ENCODE assay signal across 8 cellular contexts in the genomic region with DNA sequence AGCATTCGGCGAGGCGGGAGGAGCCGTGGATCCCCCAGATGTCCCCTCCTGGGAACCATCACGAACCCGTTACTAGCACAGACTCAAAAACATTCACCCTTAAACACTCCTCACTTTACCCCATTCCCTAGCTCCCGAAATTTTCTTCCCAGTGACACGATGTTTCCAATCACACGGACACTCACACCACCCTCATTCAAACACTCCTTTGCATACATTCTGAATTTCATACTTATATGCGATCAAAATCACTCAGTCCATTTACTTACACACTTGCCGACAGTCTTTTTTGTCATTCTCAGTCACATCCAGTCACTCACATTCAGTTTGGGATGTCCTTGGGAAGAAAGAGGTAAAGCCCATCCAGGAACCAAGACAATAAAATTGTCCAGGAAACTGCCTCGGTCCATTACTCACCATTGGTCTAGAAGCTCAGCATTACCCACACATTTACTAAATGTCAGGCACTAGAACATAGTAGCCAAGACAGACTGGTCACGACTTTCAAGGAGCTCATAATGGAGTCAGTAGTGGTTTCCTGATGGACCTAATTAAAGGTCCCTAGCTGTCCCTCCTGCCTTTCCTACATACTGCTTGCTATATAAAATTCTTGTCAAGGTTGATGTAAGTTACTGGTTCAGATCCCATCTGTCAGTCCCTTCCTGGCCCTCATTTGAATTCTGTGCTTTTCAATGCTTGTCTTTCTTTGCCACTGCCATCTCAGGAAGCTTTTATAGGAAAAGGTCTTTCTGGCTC. TPM values are rescaled to one million over a fixed set of nuclear protein-coding genes. Genes with fewer than 3 reads are reported as not detected.
DNase-seq lines count a peak whose midpoint lies in the region; ATAC-seq and TF ChIP-seq lines count a peak whose summit lies in the region.

No MANE protein-coding gene starts in this region.

- H3K4me3 Mint-ChIP-seq in activated CD8-positive, alpha-beta memory T cell treated with anti-CD3 and anti-CD28 coated beads, Interleukin-2, amount 10 ng/mL, durations not matched to agents 7 days and 5 days, result peak overlapping the region; percentile 94

- peak overlapping the region; percentile 87 for H3K27ac ChIP-seq in fibroblast of lung (ENCODE audit: insufficient read depth, low read length)
- H3K27ac ChIP-seq in rectal smooth muscle tissue (ENCODE audit: low read depth, low read length), result peak overlapping the region; percentile 93

- H2AFZ ChIP-seq in fibroblast of lung (ENCODE audit: low read length), result peak overlapping the region; percentile 74

- ATAC-seq in activated CD8-positive, alpha-beta memory T cell treated with anti-CD3 and anti-CD28 coated beads, Interleukin-2, amount 10 ng/mL, durations not matched to agents 7 days and 5 days, result no peak
- ATAC-seq in GM21619 (IDR thresholded peaks at IDR 0.05; ENCODE audit: unreplicated experiment) (no peak), GM18861 (IDR thresholded peaks at IDR 0.05; ENCODE audit: unreplicated experiment) (no peak)

- H3K4me3 ChIP-seq in fibroblast of lung (replicated peaks in 1 of 4; ENCODE audit: control extremely low read depth in 1 of 4, insufficient read depth in 1 of 4, low read depth in 3 of 4, low read length in 4 of 4) (peak overlapping the region; percentile 61 to 99 (median 86)), rectal smooth muscle tissue (ENCODE audit: low read length) (peak overlapping the region; percentile 83)

- H3K27me3 ChIP-seq in fibroblast of lung (ENCODE audit: control insufficient read depth, insufficient read depth, low read length) (no peaks in the 10 kb centered on the region), rectal smooth muscle tissue (ENCODE audit: control insufficient read depth, insufficient read depth, low read length) (no peaks in the 10 kb centered on the region)

- H3K36me3 ChIP-seq in fibroblast of lung (ENCODE audit: control insufficient read depth, insufficient read depth, low read length), result peaks cover 21% of the 10 kb centered on the region
- H3K36me3 ChIP-seq in rectal smooth muscle tissue (ENCODE audit: control insufficient read depth, insufficient read depth, low read length), result peaks cover 9% of the 10 kb centered on the region

- peaks cover 58% of the 10 kb centered on the region for H3K4me1 Mint-ChIP-seq in activated CD8-positive, alpha-beta memory T cell treated with anti-CD3 and anti-CD28 coated beads, Interleukin-2, amount 10 ng/mL, durations not matched to agents 7 days and 5 days

- peak; percentile 47 for DNase-seq in activated CD8-positive, alpha-beta memory T cell treated with anti-CD3 and anti-CD28 coated beads, Interleukin-2, amount 10 ng/mL, durations not matched to agents 7 days and 5 days
- no peak for DNase-seq in activated CD8-positive, alpha-beta memory T cell treated with anti-CD3 and anti-CD28 coated beads for 24 hours
- DNase-seq in RKO (ENCODE audit: low spot score) (peak; percentile 69), fibroblast of lung (ENCODE audit: low read depth in 2 of 2) (peak in 1 of 2 donors; percentile 29), GM19240 (ENCODE audit: insufficient read length, low spot score) (no peak)

- H3K4me1 ChIP-seq in fibroblast of lung (ENCODE audit: control insufficient read depth, extremely low read depth, insufficient read depth, low read length), result peaks cover 12% of the 10 kb centered on the region
- peaks cover 19% of the 10 kb centered on the region for H3K4me1 ChIP-seq in rectal smooth muscle tissue (ENCODE audit: control insufficient read depth, insufficient read depth, low read length)

- H3K79me2 ChIP-seq in fibroblast of lung (ENCODE audit: control insufficient read depth, insufficient read depth, low read length), result peaks cover 29% of the 10 kb centered on the region

- CTCF ChIA-PET in activated CD8-positive, alpha-beta memory T cell treated with anti-CD3 and anti-CD28 coated beads, Interleukin-2, amount 10 ng/mL, durations not matched to agents 7 days and 5 days (lab: Charles Lee), result interaction anchor here (0.9 to 1.6 kb wide), 6 partner anchors 8 to 202 kb away, joined by 3 to 9 read pairs (median 4); a partner anchor contains a TSS

- H3K36me3 Mint-ChIP-seq in activated CD8-positive, alpha-beta memory T cell treated with anti-CD3 and anti-CD28 coated beads, Interleukin-2, amount 10 ng/mL, durations not matched to agents 7 days and 5 days, result peaks cover 30% of the 10 kb centered on the region

- H3K9me3 Mint-ChIP-seq in activated CD8-positive, alpha-beta memory T cell treated with anti-CD3 and anti-CD28 coated beads, Interleukin-2, amount 10 ng/mL, durations not matched to agents 7 days and 5 days (ENCODE audit: low read depth), result no peaks in the 10 kb centered on the region

- H3K9me3 ChIP-seq in fibroblast of lung (ENCODE audit: control insufficient read depth, insufficient read depth, low read depth, low read length), result no peaks in the 10 kb centered on the region

- peak overlapping the region; percentile 95 for H3K27ac Mint-ChIP-seq in activated CD8-positive, alpha-beta memory T cell treated with anti-CD3 and anti-CD28 coated beads, Interleukin-2, amount 10 ng/mL, durations not matched to agents 7 days and 5 days

- H3K9ac ChIP-seq in fibroblast of lung (ENCODE audit: insufficient read depth, low read length), result peak overlapping the region; percentile 86
- H3K9ac ChIP-seq in rectal smooth muscle tissue (ENCODE audit: low read length), result peak overlapping the region; percentile 79

- no peak for TF ChIP-seq CTCF in fibroblast of lung (conservative IDR thresholded peaks at IDR 0.05 in 1 of 2, IDR thresholded peaks at IDR 0.05 in 1 of 2; ENCODE audit: low read depth in 1 of 2, low read length in 2 of 2)

- H3K4me2 ChIP-seq in fibroblast of lung (ENCODE audit: extremely low read depth, insufficient read depth, low read length), result peak overlapping the region; percentile 100

- no peaks in the 10 kb centered on the region for H3K27me3 Mint-ChIP-seq in activated CD8-positive, alpha-beta memory T cell treated with anti-CD3 and anti-CD28 coated beads, Interleukin-2, amount 10 ng/mL, durations not matched to agents 7 days and 5 days

- no peaks in the 10 kb centered on the region for H4K20me1 ChIP-seq in fibroblast of lung (ENCODE audit: control insufficient read depth, extremely low read depth, insufficient read depth, low read length)

RNA-seq across cellular contexts. Expression of a gene that starts 0.6 kb away (rescaled TPM):
- total RNA-seq in activated CD8-positive, alpha-beta memory T cell treated with anti-CD3 and anti-CD28 coated beads, Interleukin-2, amount 10 ng/mL, durations not matched to agents 7 days and 5 days, result 100 to 1,000 TPM; 100 to 101 TPM
- 9.0 and 21.5 TPM in 2 replicates for total RNA-seq in fibroblast of lung
- polyA plus RNA-seq in fibroblast of lung, result 79.2 and 111 TPM in 2 replicates
- polyA plus RNA-seq in fibroblast of lung (2012), result 60.6 and 73.2 TPM in 2 replicates
- 323 and 347 TPM in 2 replicates for polyA minus RNA-seq in fibroblast of lung (ENCODE audit: low replicate concordance)

RNA-seq across cellular contexts. Expression of a gene that starts 0.8 kb away (rescaled TPM):
- total RNA-seq in activated CD8-positive, alpha-beta memory T cell treated with anti-CD3 and anti-CD28 coated beads, Interleukin-2, amount 10 ng/mL, durations not matched to agents 7 days and 5 days, result 10 to 100 TPM; 20.0 to 24.8 TPM
- total RNA-seq in fibroblast of lung, result 18.0 and 19.8 TPM in 2 replicates
- polyA plus RNA-seq in fibroblast of lung, result 8.7 and 11.7 TPM in 2 replicates
- polyA plus RNA-seq in fibroblast of lung (2012), result 6.0 and 8.6 TPM in 2 replicates
- 16.5 and 24.6 TPM in 2 replicates for polyA minus RNA-seq in fibroblast of lung (ENCODE audit: low replicate concordance)

RNA-seq across cellular contexts. Expression of a gene that starts 7.9 kb away (rescaled TPM):
- total RNA-seq in activated CD8-positive, alpha-beta memory T cell treated with anti-CD3 and anti-CD28 coated beads, Interleukin-2, amount 10 ng/mL, durations not matched to agents 7 days and 5 days, result 10 to 100 TPM; 37.9 to 47.3 TPM
- 28.0 and 39.1 TPM in 2 replicates for total RNA-seq in fibroblast of lung
- polyA plus RNA-seq in fibroblast of lung, result 55.5 and 72.3 TPM in 2 replicates
- 47.3 and 57.8 TPM in 2 replicates for polyA plus RNA-seq in fibroblast of lung (2012)
- polyA minus RNA-seq in fibroblast of lung (ENCODE audit: low replicate concordance), result 13.7 and 25.4 TPM in 2 replicates

RNA-seq across cellular contexts. Expression of a gene that starts 17.7 kb away (rescaled TPM):
- total RNA-seq in activated CD8-positive, alpha-beta memory T cell treated with anti-CD3 and anti-CD28 coated beads, Interleukin-2, amount 10 ng/mL, durations not matched to agents 7 days and 5 days, result 1 to 10 TPM; 7.4 to 9.0 TPM
- total RNA-seq in fibroblast of lung, result 1.8 and 2.3 TPM in 2 replicates
- polyA plus RNA-seq in fibroblast of lung, result 3.0 and 3.1 TPM in 2 replicates
- polyA plus RNA-seq in fibroblast of lung (2012), result 8.2 and 9.5 TPM in 2 replicates
- 6.2 TPM in 1 of 2 replicates, not detected in the other for polyA minus RNA-seq in fibroblast of lung (ENCODE audit: low replicate concordance)

Comparison
In these comparisons a context has a peak if more than half of its experiments do, and no peak if none do; other contexts are left out.
1. DNase-seq: peak in activated CD8-positive, alpha-beta memory T cell treated with anti-CD3 and anti-CD28 coated beads, Interleukin-2, amount 10 ng/mL, durations not matched to agents 7 days and 5 days (single experiment) and RKO (single experiment); none in activated CD8-positive, alpha-beta memory T cell treated with anti-CD3 and anti-CD28 coated beads for 24 hours (single experiment) and GM19240 (single experiment).